Comparison of ENCODE assay signal across 8 cellular contexts in the genomic region with DNA sequence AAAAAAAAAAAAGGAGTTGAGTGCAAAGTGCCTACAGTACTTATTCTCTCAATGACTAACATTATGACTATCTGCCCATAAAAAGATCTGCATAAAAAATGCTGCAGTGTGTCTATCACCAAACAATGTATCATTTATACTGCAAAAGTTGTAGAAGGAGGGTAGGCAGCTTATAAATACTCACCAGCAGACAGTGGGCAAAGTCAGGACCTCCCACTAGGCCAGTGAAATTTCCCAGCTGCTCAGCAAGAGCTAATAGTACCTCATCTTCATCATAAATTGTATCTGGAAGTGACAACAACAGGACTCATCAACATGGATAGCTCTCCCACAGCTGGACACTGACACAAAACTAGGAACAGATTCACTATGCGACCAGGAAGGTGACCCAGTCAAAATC. TPM values are rescaled to one million over a fixed set of nuclear protein-coding genes. Genes with fewer than 3 reads are reported as not detected.
DNase-seq lines count a peak whose midpoint lies in the region; ATAC-seq, FAIRE-seq and TF ChIP-seq lines count a peak whose summit lies in the region.

No MANE protein-coding gene starts in this region.

- H3K27ac Mint-ChIP-seq in CD4-positive, alpha-beta memory T cell = peak overlapping the region in 4 of 7 donors; percentile 65 to 99 (median 94)
- H3K27ac Mint-ChIP-seq in natural killer cell treated with Interleukin-12 subunit alpha and Interleukin-12 subunit beta and Interleukin-15 and Interleukin-18, amount 100 ng/mL, for 72 hours = peak overlapping the region in 1 of 2 donors; percentile 55

- H3K36me3 Mint-ChIP-seq in CD4-positive, alpha-beta memory T cell = peaks cover 25 to 54% of the 10 kb centered on the region in 2 donors
- peaks cover 25% of the 10 kb centered on the region for H3K36me3 Mint-ChIP-seq in natural killer cell treated with Interleukin-12 subunit alpha and Interleukin-12 subunit beta and Interleukin-15 and Interleukin-18, amount 100 ng/mL, for 72 hours

- DNase-seq in CD4-positive, alpha-beta memory T cell = no peak
- peak; percentile 31 for DNase-seq in M059J (ENCODE audit: low read depth)
- DNase-seq in coronary artery (ENCODE audit: low spot score) = no peak
- no peak for DNase-seq in natural killer cell treated with Interleukin-12 subunit alpha and Interleukin-12 subunit beta and Interleukin-15 and Interleukin-18, amount 100 ng/mL, for 72 hours (ENCODE audit: low spot score)
- DNase-seq in LoVo (ENCODE audit: low spot score) = no peak
- DNase-seq in H54 (ENCODE audit: insufficient read length, low spot score) = no peak

- peak overlapping the region; percentile 84 for H3K27ac ChIP-seq in CD4-positive, alpha-beta memory T cell (ENCODE audit: low read depth, low read length)
- H3K27ac ChIP-seq in coronary artery = no peak overlapping the region

- H3K4me1 ChIP-seq in CD4-positive, alpha-beta memory T cell (ENCODE audit: insufficient read depth, low read length) = peaks cover 24% of the 10 kb centered on the region

- H3K36me3 ChIP-seq in CD4-positive, alpha-beta memory T cell (ENCODE audit: insufficient read depth, low read length) = peaks cover 17% of the 10 kb centered on the region

- H3K27me3 Mint-ChIP-seq in CD4-positive, alpha-beta memory T cell = no peaks in the 10 kb centered on the region
- H3K27me3 Mint-ChIP-seq in natural killer cell treated with Interleukin-12 subunit alpha and Interleukin-12 subunit beta and Interleukin-15 and Interleukin-18, amount 100 ng/mL, for 72 hours = no peaks in the 10 kb centered on the region

- no peak for FAIRE-seq in H54 (lab: Jason Lieb, UNC)

- no peaks in the 10 kb centered on the region for H3K27me3 ChIP-seq in CD4-positive, alpha-beta memory T cell (ENCODE audit: insufficient read depth, low read length)

- POLR2A ChIA-PET in CD4-positive, alpha-beta memory T cell (lab: Charles Lee; ENCODE audit: partially characterized antibody) = interaction anchor here (0.8 to 2.7 kb wide), 2 partner anchors 160 to 162 kb away, joined by 3 to 9 read pairs; partner anchors contain the start of gene SIK2

- TF ChIP-seq POLR2A in H54 (IDR thresholded peaks at IDR 0.05; ENCODE audit: low read depth, low read length) = no peak

- no peaks in the 10 kb centered on the region for H3K9me3 Mint-ChIP-seq in CD4-positive, alpha-beta memory T cell
- H3K9me3 Mint-ChIP-seq in natural killer cell treated with Interleukin-12 subunit alpha and Interleukin-12 subunit beta and Interleukin-15 and Interleukin-18, amount 100 ng/mL, for 72 hours = no peaks in the 10 kb centered on the region

- H3K4me3 Mint-ChIP-seq in CD4-positive, alpha-beta memory T cell = peak overlapping the region in 7 of 8 donors; percentile 93 to 100 (median 99)
- H3K4me3 Mint-ChIP-seq in natural killer cell treated with Interleukin-12 subunit alpha and Interleukin-12 subunit beta and Interleukin-15 and Interleukin-18, amount 100 ng/mL, for 72 hours = peak overlapping the region; percentile 95

- CTCF ChIA-PET in CD4-positive, alpha-beta memory T cell (lab: Charles Lee; ENCODE audit: partially characterized antibody) = interaction anchor here (0.6 to 8.8 kb wide), 8 partner anchors 9 to 196 kb away, joined by 3 to 103 read pairs (median 4); partner anchors contain the start of gene SIK2

- TF ChIP-seq CTCF in coronary artery (IDR thresholded peaks at IDR 0.05) = no peak

- H3K4me3 ChIP-seq in CD4-positive, alpha-beta memory T cell (ENCODE audit: low read length in 2 of 2) = peak overlapping the region; percentile 60 to 92
- peak overlapping the region; percentile 93 for H3K4me3 ChIP-seq in coronary artery

- intact Hi-C loops in CD4-positive, alpha-beta memory T cell (cut with micrococcal nuclease) = loop anchor here (2.0 to 5.0 kb wide), 2 partner anchors 108 to 162 kb away; partner anchors contain the start of gene ALG9

- peaks cover 30 to 55% (median 36%) of the 10 kb centered on the region in 4 donors for H3K4me1 Mint-ChIP-seq in CD4-positive, alpha-beta memory T cell
- H3K4me1 Mint-ChIP-seq in natural killer cell treated with Interleukin-12 subunit alpha and Interleukin-12 subunit beta and Interleukin-15 and Interleukin-18, amount 100 ng/mL, for 72 hours (ENCODE audit: low read depth in 2 of 2) = peaks cover 28 to 38% of the 10 kb centered on the region in 2 donors

- ATAC-seq in natural killer cell treated with Interleukin-12 subunit alpha and Interleukin-12 subunit beta and Interleukin-15 and Interleukin-18, amount 100 ng/mL, for 72 hours = no peak
- ATAC-seq in HG02981 (IDR thresholded peaks at IDR 0.05; ENCODE audit: unreplicated experiment) = no peak
- no peak for ATAC-seq in HG02798 (IDR thresholded peaks at IDR 0.05; ENCODE audit: poor library complexity, unreplicated experiment)

- no peaks in the 10 kb centered on the region for H3K9me3 ChIP-seq in CD4-positive, alpha-beta memory T cell (ENCODE audit: control insufficient read depth in 1 of 2, low read length in 2 of 2)

RNA-seq across cellular contexts. Expression of gene PPP2R1B, which starts 1.6 kb away (rescaled TPM):
- total RNA-seq in CD4-positive, alpha-beta memory T cell = 10 to 100 TPM; 38.9 to 39.1 TPM
- 10 to 100 TPM; 18.4 to 27.9 TPM for polyA plus RNA-seq in CD4-positive, alpha-beta memory T cell
- 46.0 and 46.3 TPM in 2 replicates for total RNA-seq in M059J (2014; rRNA removed; shearing (Covaris generic))
- 10 to 100 TPM; 56.2 to 72.3 TPM for total RNA-seq in natural killer cell treated with Interleukin-12 subunit alpha and Interleukin-12 subunit beta and Interleukin-15 and Interleukin-18, amount 100 ng/mL, for 72 hours
